ENCODE assay signal across 26 cellular contexts in genomic region chr6:158164564-158164963, GRCh38.
"Had no signal": no experiment of that assay in that cellular context is flagged by ENCODE, and none has a peak within 500 bp of the region (broad histone marks: within the 10 kb centered on the region; RNA-seq: fewer than 3 reads in every experiment).

No MANE protein-coding gene starts in this region.

- ATAC-seq: esophagus mucosa; left cardiac atrium; left ventricle myocardium superior; psoas muscle; stimulated activated naive B cell treated with anti-CD40 and anti-IgM and Interleukin-4, amounts not matched to agents 10 μg/mL and 1 μg/mL and 100 μg/mL, for 72 hours had no signal

- H3K36me3 ChIP-seq: breast epithelium, right atrium auricular region, transverse colon had no signal

- H3K27me3 Mint-ChIP-seq: stimulated activated naive B cell treated with anti-CD40 and anti-IgM and Interleukin-4, amounts not matched to agents 10 μg/mL and 1 μg/mL and 100 μg/mL, for 72 hours had no signal

- H3K9me3 Mint-ChIP-seq: activated T-helper 1 cell treated with anti-CD3 and anti-CD28 coated beads, Interleukin-12 subunit alpha, Interleukin-12 subunit beta, Interleukin-2, Interleukin-4 antibody, amounts not matched to agents 30 ng/mL and 10 ng/mL and 1 ng/mL, durations not matched to agents 14 hours and 24 hours and 36 hours; nephron progenitor cell; stimulated activated naive B cell treated with anti-CD40 and anti-IgM and Interleukin-4, amounts not matched to agents 10 μg/mL and 1 μg/mL and 100 μg/mL, for 72 hours had no signal

- H2AFZ ChIP-seq: parathyroid adenoma had no signal

- H3K4me3 ChIP-seq: breast epithelium, psoas muscle, right atrium auricular region, smooth muscle cell, testis, transverse colon had no signal

- DNase-seq: activated CD4-positive, alpha-beta T cell treated with anti-CD3 and anti-CD28 coated beads, Interleukin-2, amount 50 U/mL, for 4 hours; activated gamma-delta T cell treated with Interleukin-2 at 50 U/mL for 16 hours; activated naive CD4-positive, alpha-beta T cell treated with anti-CD3 and anti-CD28 coated beads, Interleukin-2, amount 50 U/mL, for 16 hours; central memory CD4-positive, alpha-beta T cell; endodermal cell; foreskin fibroblast; head of caudate nucleus; hippocampal formation; left cardiac atrium; left ventricle myocardium superior; nephron progenitor cell; nucleus accumbens; psoas muscle; stimulated activated CD4-positive, alpha-beta T cell treated with anti-CD3 and anti-CD28 coated beads, Interleukin-1b, Interleukin-23, amount 100 ng/mL, for 48 hours; stimulated activated CD4-positive, alpha-beta T cell treated with anti-CD3 and anti-CD28 coated beads, Interleukin-4, amount 100 ng/mL, for 4 hours; stimulated activated CD8-positive, alpha-beta memory T cell treated with anti-CD3 and anti-CD28 coated beads, Interleukin-4, amount 100 ng/mL, for 48 hours; stimulated activated naive B cell treated with anti-CD40 and anti-IgM and Interleukin-4, amounts not matched to agents 10 μg/mL and 1 μg/mL and 100 μg/mL, for 72 hours; testis; transverse colon had no signal

- H3K27me3 ChIP-seq: breast epithelium, right atrium auricular region, testis, transverse colon had no signal

- H3K27ac Mint-ChIP-seq: activated T-helper 1 cell treated with anti-CD3 and anti-CD28 coated beads, Interleukin-12 subunit alpha, Interleukin-12 subunit beta, Interleukin-2, Interleukin-4 antibody, amounts not matched to agents 30 ng/mL and 10 ng/mL and 1 ng/mL, durations not matched to agents 14 hours and 24 hours and 36 hours; endodermal cell; nephron progenitor cell; stimulated activated naive B cell treated with anti-CD40 and anti-IgM and Interleukin-4, amounts not matched to agents 10 μg/mL and 1 μg/mL and 100 μg/mL, for 72 hours had no signal

- H3K9ac ChIP-seq: parathyroid adenoma had no signal

- H3K4me3 Mint-ChIP-seq: activated T-helper 1 cell treated with anti-CD3 and anti-CD28 coated beads, Interleukin-12 subunit alpha, Interleukin-12 subunit beta, Interleukin-2, Interleukin-4 antibody, amounts not matched to agents 30 ng/mL and 10 ng/mL and 1 ng/mL, durations not matched to agents 14 hours and 24 hours and 36 hours; endodermal cell; nephron progenitor cell; stimulated activated naive B cell treated with anti-CD40 and anti-IgM and Interleukin-4, amounts not matched to agents 10 μg/mL and 1 μg/mL and 100 μg/mL, for 72 hours had no signal

- H3K9me3 ChIP-seq: breast epithelium, psoas muscle, right atrium auricular region, testis, transverse colon had no signal

- H3K27ac ChIP-seq: breast epithelium, parathyroid adenoma, psoas muscle, right atrium auricular region, testis, transverse colon, VCaP had no signal

- H3K4me2 ChIP-seq: smooth muscle cell had no signal
